Comparison of ENCODE assay signal across 33 cellular contexts in the genomic region with DNA sequence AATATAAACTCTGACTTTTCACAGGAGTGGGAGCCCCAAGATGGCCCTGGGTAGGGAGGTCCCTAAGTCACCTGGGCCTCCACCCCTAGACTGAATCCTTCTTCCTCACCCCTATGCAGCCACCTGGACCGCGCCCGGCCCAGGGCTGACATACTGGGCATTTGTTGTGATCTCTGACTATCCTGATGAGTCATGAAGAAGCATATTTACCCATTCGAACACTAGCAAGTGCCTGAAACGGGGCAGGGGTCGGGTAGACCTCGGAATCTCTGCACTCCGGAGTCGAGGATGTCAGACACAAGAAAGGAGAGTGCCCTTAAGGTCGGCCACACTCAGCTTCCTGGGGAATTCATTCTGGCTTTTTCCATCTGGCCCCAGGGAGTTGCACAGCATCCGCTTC. TPM values are rescaled to one million over a fixed set of nuclear protein-coding genes. Genes with fewer than 3 reads are reported as not detected.
DNase-seq lines count a peak whose midpoint lies in the region; ATAC-seq and TF ChIP-seq lines count a peak whose summit lies in the region.
"Had no signal": no experiment of that assay in that cellular context is flagged by ENCODE, and none has a peak within 500 bp of the region (broad histone marks: within the 10 kb centered on the region; RNA-seq: fewer than 3 reads in every experiment).

No MANE protein-coding gene starts in this region.

- peaks cover 97% of the 10 kb centered on the region for H3K36me3 Mint-ChIP-seq in activated T-helper 17 cell treated with anti-CD3 and anti-CD28 coated beads, Interleukin-2, amount 50 U/mL, for 72 hours (ENCODE audit: low read depth)

- 0 out of 2 replicates have a peak overlapping the region, but pooled peaks have one; percentile 31 for H3K9ac ChIP-seq in BLaER1

- no peaks in the 10 kb centered on the region for H3K9me3 Mint-ChIP-seq in activated T-helper 17 cell treated with anti-CD3 and anti-CD28 coated beads, Interleukin-2, amount 50 U/mL, for 72 hours
- H3K9me3 Mint-ChIP-seq: activated CD4-positive, alpha-beta T cell treated with anti-CD3 and anti-CD28 coated beads, Interleukin-2, amount 10 ng/mL, durations not matched to agents 7 days and 5 days; activated naive CD8-positive, alpha-beta T cell treated with anti-CD3 and anti-CD28 coated beads, Interleukin-2, amount 50 U/mL, for 24 hours; CD4-positive, alpha-beta memory T cell; central memory CD8-positive, alpha-beta T cell; HFFc6; natural killer cell treated with Interleukin-12 subunit alpha and Interleukin-12 subunit beta and Interleukin-15 and Interleukin-18, amount 100 ng/mL, for 72 hours; WTC11 had no signal

- peak overlapping the region; percentile 42 for H3K27ac Mint-ChIP-seq in activated T-helper 17 cell treated with anti-CD3 and anti-CD28 coated beads, Interleukin-2, amount 50 U/mL, for 72 hours
- H3K27ac Mint-ChIP-seq: activated CD4-positive, alpha-beta T cell treated with anti-CD3 and anti-CD28 coated beads, Interleukin-2, amount 10 ng/mL, durations not matched to agents 7 days and 5 days; CD4-positive, alpha-beta memory T cell; HFFc6; WTC11 had no signal

- H3K4me1 Mint-ChIP-seq in activated T-helper 17 cell treated with anti-CD3 and anti-CD28 coated beads, Interleukin-2, amount 50 U/mL, for 72 hours, result no peaks in the 10 kb centered on the region
- H3K4me1 Mint-ChIP-seq: WTC11 had no signal

- peaks cover 73% of the 10 kb centered on the region for H4K20me1 ChIP-seq in BLaER1

- H3K9me3 ChIP-seq in BLaER1, result no peaks in the 10 kb centered on the region
- H3K9me3 ChIP-seq in muscle layer of duodenum (ENCODE audit: control insufficient read depth in 1 of 2, low read length in 2 of 2), result no peaks in the 10 kb centered on the region
- no peaks in the 10 kb centered on the region for H3K9me3 ChIP-seq in spleen
- H3K9me3 ChIP-seq: esophagus muscularis mucosa, suprapubic skin had no signal

- intact Hi-C loops in spleen (cut with DNase I; ENCODE audit: low total_unique reads), result no loop called here

- H3K4me3 ChIP-seq in BLaER1 (no peak overlapping the region), muscle layer of duodenum (ENCODE audit: low read depth in 1 of 2, low read length in 2 of 2) (no peak overlapping the region), spleen (peak overlapping the region in 1 of 8 donors; percentile 60)
- H3K4me3 ChIP-seq: esophagus muscularis mucosa, suprapubic skin had no signal

- no peak for TF ChIP-seq CTCF in spleen (IDR thresholded peaks at IDR 0.05 in 8 of 11, conservative IDR thresholded peaks at IDR 0.05 in 3 of 11)

- no peak overlapping the region for H3K4me3 Mint-ChIP-seq in activated T-helper 17 cell treated with anti-CD3 and anti-CD28 coated beads, Interleukin-2, amount 50 U/mL, for 72 hours
- H3K4me3 Mint-ChIP-seq: activated CD4-positive, alpha-beta T cell treated with anti-CD3 and anti-CD28 coated beads, Interleukin-2, amount 10 ng/mL, durations not matched to agents 7 days and 5 days; activated naive CD8-positive, alpha-beta T cell treated with anti-CD3 and anti-CD28 coated beads, Interleukin-2, amount 50 U/mL, for 24 hours; CD4-positive, alpha-beta memory T cell; central memory CD8-positive, alpha-beta T cell; HFFc6; WTC11 had no signal

- peak overlapping the region; percentile 29; the same call in 1 of the 2 replicates for H3K4me2 ChIP-seq in BLaER1

- H3K27ac ChIP-seq in BLaER1, result no peak overlapping the region
- H3K27ac ChIP-seq in muscle layer of duodenum (ENCODE audit: low read length), result peak overlapping the region; percentile 53
- peak overlapping the region in 7 of 8 donors; percentile 74 to 93 (median 88) for H3K27ac ChIP-seq in spleen
- H3K27ac ChIP-seq: foreskin keratinocyte, suprapubic skin had no signal

- H3K27me3 Mint-ChIP-seq in activated T-helper 17 cell treated with anti-CD3 and anti-CD28 coated beads, Interleukin-2, amount 50 U/mL, for 72 hours, result no peaks in the 10 kb centered on the region
- H3K27me3 Mint-ChIP-seq: activated CD4-positive, alpha-beta T cell treated with anti-CD3 and anti-CD28 coated beads, Interleukin-2, amount 10 ng/mL, durations not matched to agents 7 days and 5 days; activated naive CD8-positive, alpha-beta T cell treated with anti-CD3 and anti-CD28 coated beads, Interleukin-2, amount 50 U/mL, for 24 hours; CD4-positive, alpha-beta memory T cell; central memory CD8-positive, alpha-beta T cell; natural killer cell treated with Interleukin-12 subunit alpha and Interleukin-12 subunit beta and Interleukin-15 and Interleukin-18, amount 100 ng/mL, for 72 hours had no signal

- ATAC-seq in activated T-helper 17 cell treated with anti-CD3 and anti-CD28 coated beads, Interleukin-2, amount 50 U/mL, for 72 hours (replicated peaks), result no peak
- ATAC-seq in HG02970 (IDR thresholded peaks at IDR 0.05; ENCODE audit: low FRiP score, unreplicated experiment), result no peak
- ATAC-seq in GM19397 (IDR thresholded peaks at IDR 0.05; ENCODE audit: unreplicated experiment), result no peak
- ATAC-seq in GM18520 (IDR thresholded peaks at IDR 0.05; ENCODE audit: unreplicated experiment), result no peak
- ATAC-seq: activated naive CD8-positive, alpha-beta T cell treated with anti-CD3 and anti-CD28 coated beads, Interleukin-2, amount 50 U/mL, for 24 hours; foreskin keratinocyte; WTC11 had no signal

- H3K4me1 ChIP-seq in BLaER1, result peaks cover 89% of the 10 kb centered on the region
- no peaks in the 10 kb centered on the region for H3K4me1 ChIP-seq in muscle layer of duodenum (ENCODE audit: control insufficient read depth in 1 of 2, insufficient read depth in 2 of 2, low read length in 2 of 2)
- peaks cover 0 to 43% (median 14%) of the 10 kb centered on the region in 6 donors for H3K4me1 ChIP-seq in spleen
- H3K4me1 ChIP-seq: esophagus muscularis mucosa, foreskin keratinocyte, suprapubic skin had no signal

- 71 to 78% (median 72%) methylated on average over 11 of the region's 11 CpGs for WGBS in spleen, 5 donors

- no peaks in the 10 kb centered on the region for H3K27me3 ChIP-seq in BLaER1
- H3K27me3 ChIP-seq in muscle layer of duodenum (ENCODE audit: low read depth, low read length), result no peaks in the 10 kb centered on the region
- H3K27me3 ChIP-seq in spleen (replicated peaks in 1 of 7), result no peaks in the 10 kb centered on the region
- H3K27me3 ChIP-seq: esophagus muscularis mucosa, foreskin keratinocyte, suprapubic skin had no signal

- H3K36me3 ChIP-seq in BLaER1 (peaks cover 98% of the 10 kb centered on the region), muscle layer of duodenum (ENCODE audit: control insufficient read depth in 1 of 2, insufficient read depth in 2 of 2, low read length in 2 of 2) (peaks cover 58 to 77% of the 10 kb centered on the region in 2 donors), spleen (peaks cover 0 to 100% (median 87%) of the 10 kb centered on the region in 6 donors)

- no peak for TF ChIP-seq POLR2A in spleen (IDR thresholded peaks at IDR 0.05)

- peak; percentile 73 for DNase-seq in spleen
- DNase-seq in DMS79 treated with DMSO at 0.1 percent for 48 hours (lab: John Stamatoyannopoulos, UW), result no peak
- DNase-seq: activated CD4-positive, alpha-beta T cell treated with anti-CD3 and anti-CD28 coated beads, Interleukin-2, amount 10 ng/mL, durations not matched to agents 7 days and 5 days; activated gamma-delta T cell treated with Interleukin-2 at 50 U/mL for 16 hours; activated naive CD8-positive, alpha-beta T cell treated with anti-CD3 and anti-CD28 coated beads, Interleukin-2, amount 50 U/mL, for 24 hours; CD4-positive, alpha-beta memory T cell; dermis blood vessel endothelial cell; foreskin keratinocyte; head of caudate nucleus; HFFc6; kidney; NCI-H1105; NCI-H187; NCI-H446 treated with DMSO at 0.1 percent for 48 hours; NCI-H82; retina had no signal

RNA-seq across cellular contexts. Expression of gene METTL22, which starts 10.3 kb away (rescaled TPM):
- total RNA-seq in activated T-helper 17 cell treated with anti-CD3 and anti-CD28 coated beads, Interleukin-2, amount 50 U/mL, for 72 hours, result 10 to 100 TPM; 28.7 to 40.6 TPM
- total RNA-seq in spleen, result 10 to 100 TPM; 35.7 to 58.8 (median 47.5) TPM
- 10 to 100 TPM; 14.8 to 23.7 (median 22.2) TPM for polyA plus RNA-seq in spleen

RNA-seq across cellular contexts. Expression of gene TMEM114, which starts 41.5 kb away (rescaled TPM):
- not detected for total RNA-seq in activated T-helper 17 cell treated with anti-CD3 and anti-CD28 coated beads, Interleukin-2, amount 50 U/mL, for 72 hours
- not detected for total RNA-seq in spleen
- not detected for polyA plus RNA-seq in spleen
- total RNA-seq: activated CD4-positive, alpha-beta T cell treated with anti-CD3 and anti-CD28 coated beads, Interleukin-2, amount 10 ng/mL, durations not matched to agents 7 days and 5 days; activated CD8-positive, alpha-beta memory T cell treated with anti-CD3 and anti-CD28 coated beads for 36 hours; CD4-positive, alpha-beta memory T cell; dermis blood vessel endothelial cell; esophagus muscularis mucosa; foreskin keratinocyte; HFFc6; kidney; lower leg skin; MCF 10A; mononuclear cell; natural killer cell treated with Interleukin-12 subunit alpha and Interleukin-12 subunit beta and Interleukin-15 and Interleukin-18, amount 100 ng/mL, for 72 hours; osteocyte; suprapubic skin; urinary bladder had no signal
- polyA plus RNA-seq: CD4-positive, alpha-beta memory T cell; foreskin keratinocyte; urinary bladder had no signal

RNA-seq across cellular contexts. Expression of gene ABAT, which starts 42.6 kb away (rescaled TPM):
- total RNA-seq in activated T-helper 17 cell treated with anti-CD3 and anti-CD28 coated beads, Interleukin-2, amount 50 U/mL, for 72 hours, result 10 to 100 TPM in 1 of 2 donors, 1 to 10 TPM in 1; 4.8 to 10.4 TPM
- total RNA-seq in spleen, result 10 to 100 TPM in 2 of 7 donors, 1 to 10 TPM in 5; 6.2 to 13.5 (median 9.0) TPM
- 1 to 10 TPM; 3.9 to 6.2 (median 5.1) TPM for polyA plus RNA-seq in spleen
